15 cellular contexts compared by ENCODE assay signal in genomic region chr2:199443589-199444130, GRCh38.
"Had no signal": no experiment of that assay in that cellular context is flagged by ENCODE, and none has a peak within 500 bp of the region (broad histone marks: within the 10 kb centered on the region; RNA-seq: fewer than 3 reads in every experiment).

No MANE protein-coding gene starts in this region.

- H3K4me3 ChIP-seq: pancreas, vagina had no signal

- H3K36me3 Mint-ChIP-seq: activated CD4-positive, alpha-beta memory T cell treated with anti-CD3 and anti-CD28 coated beads for 36 hours; activated naive CD8-positive, alpha-beta T cell treated with anti-CD3 and anti-CD28 coated beads for 36 hours had no signal

- H3K4me1 ChIP-seq: pancreas, vagina had no signal

- H3K4me3 Mint-ChIP-seq: activated CD4-positive, alpha-beta memory T cell treated with anti-CD3 and anti-CD28 coated beads for 36 hours; activated naive CD8-positive, alpha-beta T cell treated with anti-CD3 and anti-CD28 coated beads for 36 hours; activated T-cell treated with anti-CD3 and anti-CD28 coated beads, Interleukin-2, amount 50 U/mL, for 4 hours had no signal

- FAIRE-seq: pancreas had no signal

- DNase-seq: activated CD4-positive, alpha-beta memory T cell treated with anti-CD3 and anti-CD28 coated beads for 36 hours; activated gamma-delta T cell; activated naive CD8-positive, alpha-beta T cell treated with anti-CD3 and anti-CD28 coated beads for 36 hours; activated T-cell treated with anti-CD3 and anti-CD28 coated beads, Interleukin-2, amount 50 U/mL, for 4 hours; anterior cingulate cortex; dorsolateral prefrontal cortex; hippocampal formation; left ventricle myocardium superior; mesendoderm; pancreas; stimulated activated CD4-positive, alpha-beta T cell treated with anti-CD3 and anti-CD28 coated beads, Interleukin-15, amount 100 ng/mL, for 24 hours; stimulated activated CD4-positive, alpha-beta T cell treated with anti-CD3 and anti-CD28 coated beads, Interleukin-4, amount 100 ng/mL, for 4 hours; T1000 had no signal

- H3K36me3 ChIP-seq: pancreas, vagina had no signal

- H3K4me1 Mint-ChIP-seq: activated naive CD8-positive, alpha-beta T cell treated with anti-CD3 and anti-CD28 coated beads for 36 hours had no signal

- H3K27me3 ChIP-seq: pancreas, vagina had no signal

- H3K27ac Mint-ChIP-seq: activated CD4-positive, alpha-beta memory T cell treated with anti-CD3 and anti-CD28 coated beads for 36 hours; activated naive CD8-positive, alpha-beta T cell treated with anti-CD3 and anti-CD28 coated beads for 36 hours had no signal

- H3K9me3 ChIP-seq: pancreas, vagina had no signal

- H3K27ac ChIP-seq: pancreas, vagina, VCaP had no signal

- H3K9me3 Mint-ChIP-seq: activated CD4-positive, alpha-beta memory T cell treated with anti-CD3 and anti-CD28 coated beads for 36 hours; activated naive CD8-positive, alpha-beta T cell treated with anti-CD3 and anti-CD28 coated beads for 36 hours; activated T-cell treated with anti-CD3 and anti-CD28 coated beads, Interleukin-2, amount 50 U/mL, for 4 hours had no signal
